In genomic region chrX:93103353-93104067, GRCh38 we compare ENCODE assay signal across 8 cellular contexts.
A peak's percentile ranks its signal among the peaks of the same experiment; 100 is the strongest.
DNase-seq lines count a peak whose midpoint lies in the region; ATAC-seq, FAIRE-seq and TF ChIP-seq lines count a peak whose summit lies in the region.
"Not testable (repeated sequence)": the region's sequence is repeated elsewhere in the genome, so short reads cannot be mapped to it uniquely, and the experiment has no call there.

No MANE protein-coding gene starts in this region.

- POLR2A ChIA-PET in H1 (lab: Charles Lee; ENCODE audit: partially characterized antibody), result not testable (repeated sequence)

- not testable (repeated sequence) for H3K27ac ChIP-seq in astrocyte (ENCODE audit: low read depth, low read length); H1 (ENCODE audit: low read depth, low read length); pancreas

- DNase-seq in Caki2 (ENCODE audit: low read depth), result peak; percentile 62
- DNase-seq in LoVo (ENCODE audit: low spot score), result peak; percentile 11
- peak; percentile 31 for DNase-seq in NCI-H69 (lab: John Stamatoyannopoulos, UW)
- DNase-seq in astrocyte (ENCODE audit: low read depth); H1 (ENCODE audit: low read depth in 1 of 2, low spot score in 2 of 2); left colon; pancreas: not testable (repeated sequence)

- H2AFZ ChIP-seq in astrocyte (ENCODE audit: low read depth, low read length); H1 (ENCODE audit: low read length): not testable (repeated sequence)

- H3K27me3 ChIP-seq in astrocyte (ENCODE audit: insufficient read depth, low read length); H1 (replicated peaks in 1 of 4; ENCODE audit: control insufficient read depth in 3 of 4, extremely low read depth in 1 of 4, insufficient read depth in 3 of 4, low read length in 3 of 4); pancreas: not testable (repeated sequence)

- 83% methylated on average over 5 of the region's 5 CpGs; no CpG with 5 or more reads in 1 of the 2 experiments for WGBS in H1 (ENCODE audit: extremely low coverage in 1 of 2, insufficient coverage in 1 of 2, insufficient read length in 1 of 2, insufficient replicate concordance in 2 of 2, low coverage in 1 of 2, low lambda C conversion rate in 2 of 2, missing lambda C conversion rate in 1 of 2), 2 experiments
- WGBS in pancreas, 2 donors, result 61% methylated on average over 5 of the region's 5 CpGs

- not testable (repeated sequence) for H2BK15ac ChIP-seq in H1 (ENCODE audit: low read length)

- H3K36me3 ChIP-seq in astrocyte (ENCODE audit: insufficient read depth, low read length); H1 (ENCODE audit: control insufficient read depth in 2 of 4, insufficient read depth in 4 of 4, low read length in 3 of 4); pancreas: not testable (repeated sequence)

- not testable (repeated sequence) for H3K4ac ChIP-seq in H1 (replicated peaks; ENCODE audit: insufficient read length, low read depth, low read length)

- not testable (repeated sequence) for H3K36me3 Mint-ChIP-seq in astrocyte (ENCODE audit: low read depth, unreplicated experiment)

- CTCF ChIA-PET in H1 (lab: Charles Lee; ENCODE audit: partially characterized antibody), result not testable (repeated sequence)

- not testable (repeated sequence) for H3K9me3 Mint-ChIP-seq in astrocyte (ENCODE audit: unreplicated experiment)

- not testable (repeated sequence) for TF ChIP-seq POLR2A in H1 (IDR thresholded peaks at IDR 0.05; ENCODE audit: control extremely low read depth in 1 of 2, low read depth in 2 of 2, low read length in 2 of 2)

- H4K5ac ChIP-seq in H1 (ENCODE audit: insufficient read length, low read depth, low read length), result not testable (repeated sequence)

- H2BK12ac ChIP-seq in H1 (ENCODE audit: low read depth, low read length), result not testable (repeated sequence)

- not testable (repeated sequence) for H4K20me1 ChIP-seq in astrocyte (ENCODE audit: insufficient read depth, low read length); H1 (replicated peaks in 1 of 2; ENCODE audit: control insufficient read depth in 1 of 2, insufficient read depth in 2 of 2, low read length in 2 of 2)

- not testable (repeated sequence) for TF ChIP-seq CTCF in astrocyte (IDR thresholded peaks at IDR 0.05; ENCODE audit: insufficient read depth, low read depth, low read length); H1 (IDR thresholded peaks at IDR 0.05; ENCODE audit: control extremely low read depth in 1 of 3, insufficient read depth in 1 of 3, low read depth in 1 of 3, low read length in 3 of 3); pancreas (IDR thresholded peaks at IDR 0.05)

- not testable (repeated sequence) for H3K4me3 Mint-ChIP-seq in astrocyte (ENCODE audit: unreplicated experiment)

- ATAC-seq in left colon, result peak; percentile 97
- ATAC-seq in pancreas, result not testable (repeated sequence)

- not testable (repeated sequence) for H3K27ac Mint-ChIP-seq in astrocyte (ENCODE audit: unreplicated experiment)

- H3K14ac ChIP-seq in H1 (ENCODE audit: insufficient read length), result not testable (repeated sequence)

- not testable (repeated sequence) for H3K27me3 Mint-ChIP-seq in astrocyte (ENCODE audit: low read depth, unreplicated experiment)

- H3K9ac ChIP-seq in astrocyte (ENCODE audit: low read length); H1 (replicated peaks in 1 of 4; ENCODE audit: extremely low read depth in 1 of 4, low read depth in 3 of 4, low read length in 3 of 4): not testable (repeated sequence)

- H2AK5ac ChIP-seq in H1 (ENCODE audit: low read depth, low read length), result not testable (repeated sequence)

- H3K9me3 ChIP-seq in astrocyte (ENCODE audit: insufficient read depth, low read depth, low read length); H1 (ENCODE audit: insufficient read depth in 2 of 2, low read depth in 1 of 2, low read length in 1 of 2); pancreas: not testable (repeated sequence)

- not testable (repeated sequence) for H2BK120ac ChIP-seq in H1 (replicated peaks; ENCODE audit: low read depth, low read length)

- H2BK5ac ChIP-seq in H1 (ENCODE audit: low read depth, low read length), result not testable (repeated sequence)

- not testable (repeated sequence) for H4K8ac ChIP-seq in H1 (ENCODE audit: extremely low read depth, insufficient read depth, low read length)

- TF ChIP-seq RAD21 in H1 (IDR thresholded peaks at IDR 0.05 in 1 of 2, conservative IDR thresholded peaks at IDR 0.05 in 1 of 2; ENCODE audit: low read depth in 2 of 2, low read length in 2 of 2), result not testable (repeated sequence)

- not testable (repeated sequence) for H3K23ac ChIP-seq in H1 (ENCODE audit: insufficient read length)

- H3K23me2 ChIP-seq in H1 (ENCODE audit: low read depth, low read length), result not testable (repeated sequence)

- not testable (repeated sequence) for H3K4me1 Mint-ChIP-seq in astrocyte (ENCODE audit: low read depth, unreplicated experiment)

- intact Hi-C loops in left colon (cut with DNase I, micrococcal nuclease); pancreas (cut with DNase I): not testable (repeated sequence)

- not testable (repeated sequence) for H2BK20ac ChIP-seq in H1 (ENCODE audit: low read length)

- H3K56ac ChIP-seq in H1 (replicated peaks; ENCODE audit: insufficient read length, low read depth, low read length), result not testable (repeated sequence)

- not testable (repeated sequence) for H3K4me1 ChIP-seq in astrocyte (ENCODE audit: insufficient read depth, low read length); H1 (replicated peaks in 1 of 4; ENCODE audit: control insufficient read depth in 3 of 4, insufficient read depth in 4 of 4, low read length in 3 of 4); pancreas

- FAIRE-seq in astrocyte (lab: Jason Lieb, UNC), result peak; percentile 93
- FAIRE-seq in H1 (lab: Jason Lieb, UNC), result peak; percentile 93
- peak; percentile 82 for FAIRE-seq in islet of Langerhans (lab: Jason Lieb, UNC)
- peak; percentile 95 for FAIRE-seq in pancreas (lab: Jason Lieb, UNC)

- in situ Hi-C loops in Caki2 (cut with HindIII; ENCODE audit: low pct_unique_long_range_greater_than_20kb, low sequenced_read_pairs), result not testable (repeated sequence)

- not testable (repeated sequence) for H3K79me1 ChIP-seq in H1 (ENCODE audit: low read depth, low read length)

- not testable (repeated sequence) for H3K18ac ChIP-seq in H1 (ENCODE audit: extremely low read depth, low read length)

- not testable (repeated sequence) for H3K4me3 ChIP-seq in astrocyte (ENCODE audit: insufficient read depth, low read depth, low read length); H1 (ENCODE audit: extremely low read depth in 1 of 4, insufficient read depth in 2 of 4, low read depth in 3 of 4, low read length in 4 of 4); pancreas

- TF ChIP-seq EP300 in H1 (IDR thresholded peaks at IDR 0.05; ENCODE audit: borderline replicate concordance in 1 of 2, low read depth in 2 of 2, low read length in 2 of 2), result not testable (repeated sequence)

- H4K91ac ChIP-seq in H1 (replicated peaks; ENCODE audit: insufficient read length, low read length), result not testable (repeated sequence)

- not testable (repeated sequence) for H3K79me2 ChIP-seq in astrocyte (ENCODE audit: insufficient read depth, low read length); H1 (ENCODE audit: control insufficient read depth in 1 of 2, insufficient read depth in 2 of 2, low read length in 2 of 2)

- not testable (repeated sequence) for H3K4me2 ChIP-seq in astrocyte (ENCODE audit: low read length); H1 (ENCODE audit: insufficient read depth in 1 of 2, low read depth in 2 of 2, low read length in 2 of 2)
